36 cellular contexts compared by ENCODE assay signal in genomic region chr3:57929988-57930387, GRCh38.
"Had no signal": no experiment of that assay in that cellular context is flagged by ENCODE, and none has a peak within 500 bp of the region (broad histone marks: within the 10 kb centered on the region; RNA-seq: fewer than 3 reads in every experiment).

No MANE protein-coding gene starts in this region.

- H3K36me3 ChIP-seq: brain microvascular endothelial cell, breast epithelium had no signal

- H3K4me1 ChIP-seq: body of pancreas, breast epithelium had no signal

- H3K27me3 ChIP-seq: ascending aorta, body of pancreas, brain microvascular endothelial cell, breast epithelium had no signal

- DNase-seq: activated B cell treated with CpG ODN at 0.5 μM for 24 hours; activated CD4-positive, alpha-beta memory T cell treated with anti-CD3 and anti-CD28 coated beads for 36 hours; activated CD4-positive, alpha-beta T cell treated with anti-CD3 and anti-CD28 coated beads, Interleukin-2, amount 10 ng/mL, durations not matched to agents 24 days and 14 days; activated CD4-positive, alpha-beta T cell treated with anti-CD3 and anti-CD28 coated beads, Interleukin-2, amount 50 U/mL, for 1 hour; activated CD4-positive, alpha-beta T cell treated with anti-CD3 and anti-CD28 coated beads, Interleukin-2, amount 50 U/mL, for 4 hours; activated CD4-positive, CD25-positive, alpha-beta regulatory T cell treated with anti-CD3 and anti-CD28 coated beads, Interleukin-2, amount 50 U/mL, for 72 hours; activated CD8-positive, alpha-beta memory T cell treated with anti-CD3 and anti-CD28 coated beads, Interleukin-2, amount 50 U/mL, for 4 hours; activated CD8-positive, alpha-beta T cell treated with anti-CD3 and anti-CD28 coated beads for 36 hours; activated effector memory CD4-positive, alpha-beta T cell treated with Interleukin-2 at 50 U/mL for 16 hours; activated gamma-delta T cell; activated naive CD4-positive, alpha-beta T cell treated with anti-CD3 and anti-CD28 coated beads, Interleukin-2, amount 10 ng/mL, durations not matched to agents 7 days and 5 days; activated naive CD4-positive, alpha-beta T cell treated with Interleukin-2 at 50 U/mL for 16 hours; activated naive CD8-positive, alpha-beta T cell treated with anti-CD3 and anti-CD28 coated beads, Interleukin-2, amount 10 ng/mL, durations not matched to agents 7 days and 5 days; activated naive CD8-positive, alpha-beta T cell treated with anti-CD3 and anti-CD28 coated beads, Interleukin-2, amount 50 U/mL, for 24 hours; activated T-cell treated with anti-CD3 and anti-CD28 coated beads for 4 hours; activated T-cell treated with anti-CD3 and anti-CD28 coated beads, Interleukin-2, amount 50 U/mL, for 1 hour; activated T-cell treated with anti-CD3 and anti-CD28 coated beads, Interleukin-2, amount 50 U/mL, for 4 hours; activated T-cell treated with anti-CD3 and anti-CD28 coated beads, Interleukin-2, amount 50 U/mL, for 72 hours; amygdala; anterior cingulate cortex; body of pancreas; brain microvascular endothelial cell; central memory CD4-positive, alpha-beta T cell; T-helper 1 cell; T-helper 2 cell; T-helper 9 cell had no signal

- H3K4me3 ChIP-seq: ascending aorta, body of pancreas, breast epithelium had no signal

- H3K27ac Mint-ChIP-seq: activated B cell treated with CpG ODN at 0.5 μM for 24 hours; activated CD4-positive, alpha-beta memory T cell treated with anti-CD3 and anti-CD28 coated beads for 36 hours; activated CD4-positive, alpha-beta T cell treated with anti-CD3 and anti-CD28 coated beads, Interleukin-2, amount 10 ng/mL, durations not matched to agents 24 days and 14 days; activated CD8-positive, alpha-beta T cell treated with anti-CD3 and anti-CD28 coated beads for 36 hours; activated naive CD4-positive, alpha-beta T cell treated with anti-CD3 and anti-CD28 coated beads, Interleukin-2, amount 10 ng/mL, durations not matched to agents 7 days and 5 days; activated naive CD4-positive, alpha-beta T cell treated with anti-CD3 and anti-CD28 coated beads, Interleukin-2, amount 50 U/mL, for 24 hours; activated naive CD8-positive, alpha-beta T cell; activated naive CD8-positive, alpha-beta T cell treated with anti-CD3 and anti-CD28 coated beads, Interleukin-2, amount 10 ng/mL, durations not matched to agents 7 days and 5 days; activated naive CD8-positive, alpha-beta T cell treated with anti-CD3 and anti-CD28 coated beads, Interleukin-2, amount 50 U/mL, for 24 hours; activated T-cell treated with anti-CD3 and anti-CD28 coated beads, Interleukin-2, amount 50 U/mL, for 72 hours; activated T-helper 1 cell treated with anti-CD3 and anti-CD28 coated beads, Interleukin-12 subunit alpha, Interleukin-12 subunit beta, Interleukin-2, Interleukin-4 antibody, amounts not matched to agents 30 ng/mL and 10 ng/mL and 1 ng/mL, durations not matched to agents 14 hours and 24 hours and 36 hours; activated T-helper 2 cell treated with anti-CD3 and anti-CD28 coated beads, Interferon-gamma antibody, Interleukin-2, Interleukin-4, amounts not matched to agents 10 μg/mL and 5 μg/mL and 100 μg/mL, durations not matched to agents 14 hours and 24 hours and 36 hours; T-helper 1 cell treated with Interleukin-12 subunit alpha and Interleukin-12 subunit beta and Interleukin-4 antibody, amounts not matched to agents 30 μg/mL and 1 μg/mL, for 36 hours; T-helper 2 cell treated with Interferon-gamma antibody and Interleukin-4, amounts not matched to agents 5 μg/mL and 100 μg/mL, for 36 hours had no signal

- H3K4me3 Mint-ChIP-seq: activated B cell treated with CpG ODN at 0.5 μM for 24 hours; activated CD4-positive, alpha-beta memory T cell treated with anti-CD3 and anti-CD28 coated beads for 36 hours; activated CD4-positive, alpha-beta T cell treated with anti-CD3 and anti-CD28 coated beads, Interleukin-2, amount 10 ng/mL, durations not matched to agents 24 days and 14 days; activated CD8-positive, alpha-beta T cell treated with anti-CD3 and anti-CD28 coated beads for 36 hours; activated naive CD4-positive, alpha-beta T cell treated with anti-CD3 and anti-CD28 coated beads, Interleukin-2, amount 10 ng/mL, durations not matched to agents 7 days and 5 days; activated naive CD4-positive, alpha-beta T cell treated with anti-CD3 and anti-CD28 coated beads, Interleukin-2, amount 50 U/mL, for 24 hours; activated naive CD8-positive, alpha-beta T cell; activated naive CD8-positive, alpha-beta T cell treated with anti-CD3 and anti-CD28 coated beads, Interleukin-2, amount 10 ng/mL, durations not matched to agents 7 days and 5 days; activated naive CD8-positive, alpha-beta T cell treated with anti-CD3 and anti-CD28 coated beads, Interleukin-2, amount 50 U/mL, for 24 hours; activated T-cell treated with anti-CD3 and anti-CD28 coated beads, Interleukin-2, amount 50 U/mL, for 4 hours; activated T-cell treated with anti-CD3 and anti-CD28 coated beads, Interleukin-2, amount 50 U/mL, for 72 hours; activated T-helper 1 cell treated with anti-CD3 and anti-CD28 coated beads, Interleukin-12 subunit alpha, Interleukin-12 subunit beta, Interleukin-2, Interleukin-4 antibody, amounts not matched to agents 30 ng/mL and 10 ng/mL and 1 ng/mL, durations not matched to agents 14 hours and 24 hours and 36 hours; T-helper 1 cell treated with Interleukin-12 subunit alpha and Interleukin-12 subunit beta and Interleukin-4 antibody, amounts not matched to agents 30 μg/mL and 1 μg/mL, for 36 hours; T-helper 2 cell treated with Interferon-gamma antibody and Interleukin-4, amounts not matched to agents 5 μg/mL and 100 μg/mL, for 36 hours had no signal

- H3K27me3 Mint-ChIP-seq: activated B cell treated with CpG ODN at 0.5 μM for 24 hours; activated CD4-positive, alpha-beta memory T cell treated with anti-CD3 and anti-CD28 coated beads for 36 hours; activated CD4-positive, alpha-beta T cell treated with anti-CD3 and anti-CD28 coated beads, Interleukin-2, amount 10 ng/mL, durations not matched to agents 24 days and 14 days; activated CD8-positive, alpha-beta T cell treated with anti-CD3 and anti-CD28 coated beads for 36 hours; activated naive CD4-positive, alpha-beta T cell treated with anti-CD3 and anti-CD28 coated beads, Interleukin-2, amount 10 ng/mL, durations not matched to agents 7 days and 5 days; activated naive CD4-positive, alpha-beta T cell treated with anti-CD3 and anti-CD28 coated beads, Interleukin-2, amount 50 U/mL, for 24 hours; activated naive CD8-positive, alpha-beta T cell; activated naive CD8-positive, alpha-beta T cell treated with anti-CD3 and anti-CD28 coated beads, Interleukin-2, amount 10 ng/mL, durations not matched to agents 7 days and 5 days; activated naive CD8-positive, alpha-beta T cell treated with anti-CD3 and anti-CD28 coated beads, Interleukin-2, amount 50 U/mL, for 24 hours had no signal

- FAIRE-seq: TTC549 had no signal

- H3K4me1 Mint-ChIP-seq: activated B cell treated with CpG ODN at 0.5 μM for 24 hours; activated CD4-positive, alpha-beta T cell treated with anti-CD3 and anti-CD28 coated beads, Interleukin-2, amount 10 ng/mL, durations not matched to agents 24 days and 14 days; activated naive CD4-positive, alpha-beta T cell treated with anti-CD3 and anti-CD28 coated beads, Interleukin-2, amount 10 ng/mL, durations not matched to agents 7 days and 5 days; activated naive CD4-positive, alpha-beta T cell treated with anti-CD3 and anti-CD28 coated beads, Interleukin-2, amount 50 U/mL, for 24 hours; activated naive CD8-positive, alpha-beta T cell treated with anti-CD3 and anti-CD28 coated beads, Interleukin-2, amount 10 ng/mL, durations not matched to agents 7 days and 5 days; activated naive CD8-positive, alpha-beta T cell treated with anti-CD3 and anti-CD28 coated beads, Interleukin-2, amount 50 U/mL, for 24 hours had no signal

- ATAC-seq: activated CD8-positive, alpha-beta T cell treated with anti-CD3 and anti-CD28 coated beads for 36 hours; activated naive CD8-positive, alpha-beta T cell treated with anti-CD3 and anti-CD28 coated beads, Interleukin-2, amount 50 U/mL, for 24 hours; activated T-cell treated with anti-CD3 and anti-CD28 coated beads, Interleukin-2, amount 50 U/mL, for 4 hours; body of pancreas had no signal

- H3K27ac ChIP-seq: ascending aorta, body of pancreas, brain microvascular endothelial cell, breast epithelium, VCaP had no signal

- H3K9me3 ChIP-seq: ascending aorta, body of pancreas, breast epithelium had no signal

- H3K9me3 Mint-ChIP-seq: activated B cell treated with CpG ODN at 0.5 μM for 24 hours; activated CD4-positive, alpha-beta memory T cell treated with anti-CD3 and anti-CD28 coated beads for 36 hours; activated CD4-positive, alpha-beta T cell treated with anti-CD3 and anti-CD28 coated beads, Interleukin-2, amount 10 ng/mL, durations not matched to agents 24 days and 14 days; activated CD8-positive, alpha-beta T cell treated with anti-CD3 and anti-CD28 coated beads for 36 hours; activated naive CD4-positive, alpha-beta T cell treated with anti-CD3 and anti-CD28 coated beads, Interleukin-2, amount 10 ng/mL, durations not matched to agents 7 days and 5 days; activated naive CD4-positive, alpha-beta T cell treated with anti-CD3 and anti-CD28 coated beads, Interleukin-2, amount 50 U/mL, for 24 hours; activated naive CD8-positive, alpha-beta T cell treated with anti-CD3 and anti-CD28 coated beads, Interleukin-2, amount 50 U/mL, for 24 hours; activated T-cell treated with anti-CD3 and anti-CD28 coated beads, Interleukin-2, amount 50 U/mL, for 4 hours; activated T-cell treated with anti-CD3 and anti-CD28 coated beads, Interleukin-2, amount 50 U/mL, for 72 hours; activated T-helper 1 cell treated with anti-CD3 and anti-CD28 coated beads, Interleukin-12 subunit alpha, Interleukin-12 subunit beta, Interleukin-2, Interleukin-4 antibody, amounts not matched to agents 30 ng/mL and 10 ng/mL and 1 ng/mL, durations not matched to agents 14 hours and 24 hours and 36 hours; activated T-helper 2 cell treated with anti-CD3 and anti-CD28 coated beads, Interferon-gamma antibody, Interleukin-2, Interleukin-4, amounts not matched to agents 10 μg/mL and 5 μg/mL and 100 μg/mL, durations not matched to agents 14 hours and 24 hours and 36 hours; T-helper 1 cell treated with Interleukin-12 subunit alpha and Interleukin-12 subunit beta and Interleukin-4 antibody, amounts not matched to agents 30 μg/mL and 1 μg/mL, for 36 hours; T-helper 2 cell treated with Interferon-gamma antibody and Interleukin-4, amounts not matched to agents 5 μg/mL and 100 μg/mL, for 36 hours had no signal
